Comparison of ENCODE assay signal across 19 cellular contexts in the genomic region with DNA sequence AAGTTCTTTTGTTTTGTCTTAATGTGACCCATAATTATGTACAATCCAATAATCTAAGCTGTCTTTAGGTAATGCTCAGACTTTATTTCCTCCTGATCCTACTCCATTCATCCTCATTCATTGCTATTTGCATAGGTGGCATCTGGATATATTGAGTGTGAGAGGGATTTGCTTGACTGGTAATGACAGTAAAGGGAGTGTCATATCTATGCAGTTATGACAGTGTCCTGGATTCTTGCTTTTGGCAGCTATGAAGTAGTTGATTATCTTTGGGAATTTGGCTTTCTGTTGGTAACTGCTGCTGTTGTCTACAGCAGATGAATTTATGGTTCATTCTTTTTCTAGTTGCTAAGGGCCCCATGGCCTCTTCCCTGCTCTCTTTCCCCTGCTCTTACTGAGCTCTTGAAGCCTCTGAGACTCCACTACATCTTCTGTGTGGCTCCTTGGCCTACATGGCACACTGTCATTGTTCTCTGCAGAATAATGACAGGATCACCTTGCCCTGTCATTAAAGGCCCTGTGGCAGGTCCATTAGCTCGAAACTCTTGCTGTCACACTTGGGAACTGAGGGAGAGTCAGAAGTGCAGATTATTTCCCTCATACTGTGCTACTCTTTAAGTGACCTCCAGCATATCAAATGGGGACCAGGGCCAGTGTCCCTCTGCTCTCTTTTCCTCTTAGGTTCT. TPM values are rescaled to one million over a fixed set of nuclear protein-coding genes. Genes with fewer than 3 reads are reported as not detected.
DNase-seq lines count a peak whose midpoint lies in the region; ATAC-seq, FAIRE-seq and TF ChIP-seq lines count a peak whose summit lies in the region.
"Had no signal": no experiment of that assay in that cellular context is flagged by ENCODE, and none has a peak within 500 bp of the region (broad histone marks: within the 10 kb centered on the region; RNA-seq: fewer than 3 reads in every experiment).

No MANE protein-coding gene starts in this region.

- ATAC-seq in Right ventricle myocardium inferior, result peak; percentile 72
- ATAC-seq in GM18861 (IDR thresholded peaks at IDR 0.05; ENCODE audit: unreplicated experiment), result no peak

- no peaks in the 10 kb centered on the region for H3K79me2 ChIP-seq in astrocyte (ENCODE audit: insufficient read depth, low read length)

- no peaks in the 10 kb centered on the region for H3K4me1 Mint-ChIP-seq in astrocyte (ENCODE audit: low read depth, unreplicated experiment)

- H3K27me3 ChIP-seq in astrocyte (ENCODE audit: insufficient read depth, low read length) (no peaks in the 10 kb centered on the region), right atrium auricular region (no peaks in the 10 kb centered on the region), breast epithelium (no peaks in the 10 kb centered on the region)
- H3K27me3 ChIP-seq: Peyer's patch had no signal

- no peak overlapping the region for H3K9ac ChIP-seq in astrocyte (ENCODE audit: low read length)

- no peak for TF ChIP-seq POLR2A in breast epithelium (IDR thresholded peaks at IDR 0.05)

- H2AFZ ChIP-seq in astrocyte (ENCODE audit: low read depth, low read length), result no peak overlapping the region

- H3K36me3 Mint-ChIP-seq in astrocyte (ENCODE audit: low read depth, unreplicated experiment), result no peaks in the 10 kb centered on the region

- H3K4me3 Mint-ChIP-seq in astrocyte (ENCODE audit: unreplicated experiment), result peak overlapping the region; percentile 9

- H3K27ac Mint-ChIP-seq in astrocyte (ENCODE audit: unreplicated experiment), result no peak overlapping the region

- FAIRE-seq in astrocyte (lab: Jason Lieb, UNC), result no peak

- H3K4me2 ChIP-seq in astrocyte (ENCODE audit: low read length), result no peak overlapping the region

- TF ChIP-seq CTCF in astrocyte (IDR thresholded peaks at IDR 0.05; ENCODE audit: insufficient read depth, low read depth, low read length) (no peak), right atrium auricular region (IDR thresholded peaks at IDR 0.05) (no peak), breast epithelium (IDR thresholded peaks at IDR 0.05) (no peak)

- H3K27ac ChIP-seq in astrocyte (ENCODE audit: low read depth, low read length), result no peak overlapping the region
- H3K27ac ChIP-seq in right atrium auricular region, result peak overlapping the region; percentile 57 to 60
- no peak overlapping the region for H3K27ac ChIP-seq in breast epithelium
- H3K27ac ChIP-seq: Peyer's patch had no signal

- intact Hi-C loops in Right ventricle myocardium inferior (cut with DNase I) (no loop called here), cardiac septum (cut with DNase I) (no loop called here), breast epithelium (cut with DNase I; ENCODE audit: low total_unique reads) (no loop called here)

- no peaks in the 10 kb centered on the region for H3K9me3 Mint-ChIP-seq in astrocyte (ENCODE audit: unreplicated experiment)

- H3K27me3 Mint-ChIP-seq in astrocyte (ENCODE audit: low read depth, unreplicated experiment), result no peaks in the 10 kb centered on the region

- H3K4me1 ChIP-seq in astrocyte (ENCODE audit: insufficient read depth, low read length) (no peaks in the 10 kb centered on the region), right atrium auricular region (peaks cover 0 to 6% of the 10 kb centered on the region in 2 donors), breast epithelium (no peaks in the 10 kb centered on the region)
- H3K4me1 ChIP-seq: Caco-2, Peyer's patch had no signal

- no peak for DNase-seq in Right ventricle myocardium inferior (ENCODE audit: missing footprints)
- DNase-seq in cardiac septum (ENCODE audit: low spot score), result no peak
- DNase-seq in astrocyte (ENCODE audit: low read depth), result no peak
- no peak for DNase-seq in right atrium auricular region (ENCODE audit: low spot score)
- DNase-seq in breast epithelium (ENCODE audit: low spot score in 2 of 2), result no peak
- DNase-seq in stimulated activated CD4-positive, alpha-beta T cell treated with anti-CD3 and anti-CD28 coated beads, Interleukin-4, amount 100 ng/mL, for 1 hour, result no peak
- DNase-seq: ACHN, AML-193, Caco-2, DMS153, EL, GOT3, KG1, NCI-H1417 treated with DMSO at 0.1 percent for 48 hours, NCI-H2029, NCI-H524, Peyer's patch, SHP77 had no signal

- H3K36me3 ChIP-seq in astrocyte (ENCODE audit: insufficient read depth, low read length), result peaks cover 29% of the 10 kb centered on the region
- H3K36me3 ChIP-seq in right atrium auricular region, result peaks cover 32% of the 10 kb centered on the region
- no peaks in the 10 kb centered on the region for H3K36me3 ChIP-seq in breast epithelium

- no peaks in the 10 kb centered on the region for H3K9me3 ChIP-seq in astrocyte (ENCODE audit: insufficient read depth, low read depth, low read length)
- H3K9me3 ChIP-seq in right atrium auricular region, result no peaks in the 10 kb centered on the region
- H3K9me3 ChIP-seq in breast epithelium, result no peaks in the 10 kb centered on the region
- H3K9me3 ChIP-seq: Caco-2, Peyer's patch had no signal

- no peak overlapping the region for H3K4me3 ChIP-seq in astrocyte (ENCODE audit: insufficient read depth, low read depth, low read length)
- H3K4me3 ChIP-seq in right atrium auricular region, result no peak overlapping the region
- H3K4me3 ChIP-seq in breast epithelium, result no peak overlapping the region
- H3K4me3 ChIP-seq: Peyer's patch had no signal

- no peaks in the 10 kb centered on the region for H4K20me1 ChIP-seq in astrocyte (ENCODE audit: insufficient read depth, low read length)

RNA-seq across cellular contexts. Expression of gene ACAT1, which starts 20.1 kb away (rescaled TPM):
- total RNA-seq in Right ventricle myocardium inferior (396 TPM), cardiac septum (238 TPM), astrocyte (36.4 and 48.1 TPM in 2 replicates), right atrium auricular region (100 to 1,000 TPM; 175 to 632 TPM), breast epithelium (100 to 1,000 TPM in 1 of 3 donors, 10 to 100 TPM in 2; 71.4 to 197 (median 77.7) TPM)

Comparison
In these comparisons a context has a peak if more than half of its experiments do, and no peak if none do; other contexts are left out.
1. H3K27ac ChIP-seq: peak in right atrium auricular region (2 of 2); none in astrocyte (single experiment) and breast epithelium (0 of 2).